Comparison of ENCODE assay signal across 10 cellular contexts in the genomic region with DNA sequence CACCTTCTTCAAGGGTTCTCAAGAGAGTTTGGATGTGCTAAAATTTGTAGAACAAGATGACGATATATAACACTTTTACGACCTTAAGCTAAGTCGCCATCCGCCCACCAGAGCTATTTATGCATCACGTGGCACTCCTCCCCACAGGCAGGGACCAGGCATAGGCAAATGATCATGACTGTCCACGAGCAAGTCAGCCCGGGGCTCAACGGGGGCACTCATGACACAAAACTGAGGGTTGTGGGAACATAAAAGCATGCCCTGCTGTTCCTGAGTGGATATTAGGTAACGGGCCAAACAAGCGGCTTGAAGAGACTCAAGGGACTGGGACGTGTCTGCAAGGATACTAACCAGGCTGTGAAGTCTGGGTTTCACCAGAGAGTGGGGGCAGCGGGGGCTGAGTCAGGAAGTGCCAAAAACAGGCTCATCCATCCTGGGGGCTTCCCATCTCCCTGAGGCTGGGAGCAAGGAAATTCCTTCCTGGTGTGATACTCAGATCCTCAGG. TPM values are rescaled to one million over a fixed set of nuclear protein-coding genes. Genes with fewer than 3 reads are reported as not detected.
A peak's percentile ranks its signal among the peaks of the same experiment; 100 is the strongest.
DNase-seq lines count a peak whose midpoint lies in the region; ATAC-seq and TF ChIP-seq lines count a peak whose summit lies in the region.
"Had no signal": no experiment of that assay in that cellular context is flagged by ENCODE, and none has a peak within 500 bp of the region (broad histone marks: within the 10 kb centered on the region; RNA-seq: fewer than 3 reads in every experiment).

No MANE protein-coding gene starts in this region.

- no TSS peak for BruUV-seq in OCI-LY7 (replicated peaks; lab: Mats Ljungman, UMichigan)

- H3K36me3 ChIP-seq in gastroesophageal sphincter (no peaks in the 10 kb centered on the region), OCI-LY7 (ENCODE audit: insufficient read depth, low read length) (no peaks in the 10 kb centered on the region)

- CTCF ChIA-PET in OCI-LY7 (lab: Charles Lee; ENCODE audit: unreplicated experiment) = no interaction called here

- ATAC-seq in gastroesophageal sphincter = peak; percentile 32
- ATAC-seq in GM19324 (IDR thresholded peaks at IDR 0.05; ENCODE audit: low FRiP score, unreplicated experiment) = no peak

- H3K4me1 ChIP-seq in gastroesophageal sphincter (peaks cover 0 to 26% (median 10%) of the 10 kb centered on the region in 3 donors), OCI-LY7 (ENCODE audit: insufficient read depth, low read length, poor library complexity, severe bottlenecking) (no peaks in the 10 kb centered on the region)

- 50% methylated on average over 1 of the region's 12 CpGs; no CpG with 5 or more reads in 1 of the 2 donors for WGBS in gastroesophageal sphincter (ENCODE audit: low coverage in 1 of 2), 2 donors

- no peaks in the 10 kb centered on the region for H4K20me1 ChIP-seq in OCI-LY7 (ENCODE audit: insufficient read depth, low read length)

- TF ChIP-seq EP300 in gastroesophageal sphincter (IDR thresholded peaks at IDR 0.05) = no peak

- H3K9me2 ChIP-seq in OCI-LY7 (ENCODE audit: insufficient read depth, low read length) = no peaks in the 10 kb centered on the region

- H3K27me3 ChIP-seq in gastroesophageal sphincter = no peaks in the 10 kb centered on the region

- no peak for TF ChIP-seq POLR2A in gastroesophageal sphincter (IDR thresholded peaks at IDR 0.05)

- H3K9me3 ChIP-seq in gastroesophageal sphincter (no peaks in the 10 kb centered on the region), OCI-LY7 (ENCODE audit: low read length) (no peaks in the 10 kb centered on the region)

- H3K4me2 ChIP-seq in OCI-LY7 (ENCODE audit: low read length) = no peak overlapping the region

- H3K79me2 ChIP-seq in OCI-LY7 (ENCODE audit: insufficient read depth, low read depth, low read length) = no peaks in the 10 kb centered on the region

- H3K27ac ChIP-seq in gastroesophageal sphincter = peak overlapping the region; percentile 11 to 85 (median 80)
- no peak overlapping the region for H3K27ac ChIP-seq in OCI-LY7 (ENCODE audit: low read depth, low read length, poor library complexity, severe bottlenecking)

- DNase-seq in AG10803 (ENCODE audit: low read depth) = peak; percentile 9
- DNase-seq in NCI-H69 (lab: John Stamatoyannopoulos, UW) = peak; percentile 43
- DNase-seq in posterior cingulate gyrus = peak in 6 of 10 donors; percentile 47 to 93 (median 71)
- no peak for DNase-seq in OCI-LY7 (ENCODE audit: low spot score)
- DNase-seq in activated T-cell treated with anti-CD3 and anti-CD28 coated beads, Interleukin-2, amount 50 U/mL, for 1 hour = no peak
- no peak for DNase-seq in A172 (ENCODE audit: low spot score)
- DNase-seq: activated CD4-positive, alpha-beta T cell treated with anti-CD3 and anti-CD28 coated beads, Interleukin-2, amount 50 U/mL, for 48 hours; CD4-positive, CD25-positive, alpha-beta regulatory T cell had no signal

- H2AFZ ChIP-seq in OCI-LY7 (ENCODE audit: low read length) = no peak overlapping the region

- intact Hi-C loops in posterior cingulate gyrus (cut with DNase I) (no loop called here), OCI-LY7 (cut with micrococcal nuclease; ENCODE audit: unreplicated experiment) (no loop called here)

- H3K4me3 ChIP-seq in AG10803 (ENCODE audit: low read length) (no peak overlapping the region; the same call in 1 of the 2 replicates), gastroesophageal sphincter (peak overlapping the region in 1 of 2 donors; percentile 33), OCI-LY7 (ENCODE audit: low read depth, low read length, poor library complexity, severe bottlenecking) (no peak overlapping the region)

- POLR2A ChIA-PET in OCI-LY7 (lab: Charles Lee) = interaction anchor here (0.6 kb wide), 1 partner anchor 11 kb away, joined by 3 read pairs; no protein-coding TSS in a partner anchor

- no peak for TF ChIP-seq CTCF in AG10803 (conservative IDR thresholded peaks at IDR 0.05; ENCODE audit: low read length)
- TF ChIP-seq CTCF in gastroesophageal sphincter (IDR thresholded peaks at IDR 0.05) = no peak
- TF ChIP-seq CTCF in OCI-LY7 (conservative IDR thresholded peaks at IDR 0.05; ENCODE audit: low read length) = no peak

RNA-seq across cellular contexts. Expression of a gene that starts 58.1 kb away (rescaled TPM):
- total RNA-seq in gastroesophageal sphincter (1 to 10 TPM in 1 of 4 donors, not detected in 3; 2.5 TPM), OCI-LY7 (2022) (not detected in 2 replicates)
- not detected in 2 replicates for total RNA-seq in OCI-LY7 (2014; rRNA removed; shearing (Covaris generic))
- 0.05 TPM in 1 of 2 replicates, not detected in the other for total RNA-seq in A172 (2014; rRNA removed; shearing (Covaris generic))
- total RNA-seq: CD4-positive, CD25-positive, alpha-beta regulatory T cell had no signal

RNA-seq across cellular contexts. Expression of a gene that starts 58.4 kb away (rescaled TPM):
- total RNA-seq in gastroesophageal sphincter (10 to 100 TPM; 58.7 to 66.6 (median 62.8) TPM), OCI-LY7 (2022) (0.19 TPM in 1 of 2 replicates, not detected in the other)
- 0.06 TPM in 1 of 2 replicates, not detected in the other for total RNA-seq in OCI-LY7 (2014; rRNA removed; shearing (Covaris generic))
- 38.4 and 40.1 TPM in 2 replicates for total RNA-seq in A172 (2014; rRNA removed; shearing (Covaris generic))

Comparison
In these comparisons a context has a peak if more than half of its experiments do, and no peak if none do; other contexts are left out.
1. DNase-seq: peak in AG10803 (single experiment), NCI-H69 (single experiment) and posterior cingulate gyrus (6 of 10); none in OCI-LY7 (single experiment), activated T-cell treated with anti-CD3 and anti-CD28 coated beads, Interleukin-2, amount 50 U/mL, for 1 hour (single experiment) and A172 (single experiment).
2. RNA of a gene that starts 58.4 kb away (total RNA-seq): 58.7 to 66.6 TPM in gastroesophageal sphincter and 38.4 to 40.1 TPM in A172; 0.06 to 0.19 TPM in OCI-LY7; every median in the first group is over 10 times any median in the second.